Comparison of ENCODE assay signal across 13 cellular contexts in the genomic region with DNA sequence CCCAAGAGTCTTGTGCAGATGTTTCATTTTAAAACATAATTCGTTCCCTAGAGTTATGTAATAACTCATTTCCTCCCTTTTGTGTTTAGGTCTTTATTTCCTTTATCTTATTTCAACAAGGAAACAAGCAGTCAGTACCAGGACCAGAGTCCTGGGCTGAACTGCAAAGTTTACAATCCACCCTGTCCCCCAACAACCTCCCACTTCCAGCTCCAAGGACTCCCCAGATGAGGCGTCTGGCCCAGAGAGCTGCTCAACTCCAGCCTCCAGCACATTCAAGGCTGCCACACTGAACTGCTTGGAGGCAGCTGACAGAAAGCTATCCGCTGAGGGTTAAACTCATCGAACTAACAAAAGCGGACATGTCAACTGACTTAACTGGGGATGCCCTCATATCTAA. TPM values are rescaled to one million over a fixed set of nuclear protein-coding genes. Genes with fewer than 3 reads are reported as not detected.
DNase-seq lines count a peak whose midpoint lies in the region; ATAC-seq and TF ChIP-seq lines count a peak whose summit lies in the region.
"Had no signal": no experiment of that assay in that cellular context is flagged by ENCODE, and none has a peak within 500 bp of the region (broad histone marks: within the 10 kb centered on the region; RNA-seq: fewer than 3 reads in every experiment).

No MANE protein-coding gene starts in this region.

- POLR2A ChIA-PET in CD8-positive, alpha-beta T cell (lab: Charles Lee), result interaction anchor here (1.4 kb wide), 1 partner anchor 39 kb away, joined by 3 read pairs; a partner anchor contains a TSS

- peaks cover 13% of the 10 kb centered on the region for H3K36me3 ChIP-seq in CD8-positive, alpha-beta T cell (ENCODE audit: insufficient read depth, low read length)
- H3K36me3 ChIP-seq in ovary, result no peaks in the 10 kb centered on the region

- DNase-seq in CD8-positive, alpha-beta T cell, result no peak
- DNase-seq in T-helper 17 cell (no peak), epithelial cell of prostate (ENCODE audit: low read depth, low spot score) (no peak), ovary (peak; percentile 56 to 69 (median 61)), activated gamma-delta T cell treated with Interleukin-2 at 50 U/mL for 16 hours (no peak)
- DNase-seq: activated CD4-positive, CD25-positive, alpha-beta regulatory T cell treated with anti-CD3 and anti-CD28 coated beads, Interleukin-2, amount 50 U/mL, for 72 hours; Calu3; NCI-H2227 treated with DMSO at 0.1 percent for 48 hours had no signal

- 3 to 9% (median 7%) methylated on average over 5 of the region's 5 CpGs for WGBS in ovary, 3 donors

- peak overlapping the region; percentile 68 for H3K27ac Mint-ChIP-seq in CD8-positive, alpha-beta T cell
- no peak overlapping the region for H3K27ac Mint-ChIP-seq in T-helper 17 cell

- peaks cover 60% of the 10 kb centered on the region for H3K4me1 ChIP-seq in CD8-positive, alpha-beta T cell (ENCODE audit: insufficient read depth, low read length)
- peaks cover 27% of the 10 kb centered on the region for H3K4me1 ChIP-seq in ovary (ENCODE audit: insufficient read depth)

- no peaks in the 10 kb centered on the region for H3K27me3 Mint-ChIP-seq in CD8-positive, alpha-beta T cell (ENCODE audit: low read depth)
- H3K27me3 Mint-ChIP-seq in T-helper 17 cell, result no peaks in the 10 kb centered on the region

- H3K27me3 ChIP-seq in CD8-positive, alpha-beta T cell (ENCODE audit: insufficient read depth, low read length), result no peaks in the 10 kb centered on the region
- H3K27me3 ChIP-seq in ovary, result no peaks in the 10 kb centered on the region

- ATAC-seq in CD8-positive, alpha-beta T cell, result no peak
- ATAC-seq in T-helper 17 cell, result no peak
- ATAC-seq in HG03039 (IDR thresholded peaks at IDR 0.05; ENCODE audit: unreplicated experiment), result no peak
- no peak for ATAC-seq in GM21786 (IDR thresholded peaks at IDR 0.05; ENCODE audit: unreplicated experiment)
- no peak for ATAC-seq in GM21825 (IDR thresholded peaks at IDR 0.05; ENCODE audit: unreplicated experiment)
- ATAC-seq: left lobe of liver had no signal

- peak overlapping the region; percentile 46 for H3K4me3 Mint-ChIP-seq in CD8-positive, alpha-beta T cell
- H3K4me3 Mint-ChIP-seq in T-helper 17 cell, result peak overlapping the region; percentile 50

- H3K4me1 Mint-ChIP-seq in CD8-positive, alpha-beta T cell (ENCODE audit: low read depth), result peaks cover 67% of the 10 kb centered on the region
- H3K4me1 Mint-ChIP-seq in T-helper 17 cell, result peaks cover 39% of the 10 kb centered on the region

- no peaks in the 10 kb centered on the region for H3K9me3 Mint-ChIP-seq in CD8-positive, alpha-beta T cell

- TF ChIP-seq POLR2A in ovary (IDR thresholded peaks at IDR 0.05), result no peak

- peaks cover 57% of the 10 kb centered on the region for H3K36me3 Mint-ChIP-seq in CD8-positive, alpha-beta T cell
- peaks cover 2% of the 10 kb centered on the region for H3K36me3 Mint-ChIP-seq in T-helper 17 cell (ENCODE audit: low read depth)

- TF ChIP-seq EP300 in ovary (IDR thresholded peaks at IDR 0.05), result no peak

- H3K27ac ChIP-seq in CD8-positive, alpha-beta T cell (ENCODE audit: low read depth, low read length), result no peak overlapping the region
- H3K27ac ChIP-seq in epithelial cell of prostate (peak overlapping the region; percentile 77), ovary (peak overlapping the region in 1 of 2 donors; percentile 70)

- intact Hi-C loops in CD8-positive, alpha-beta T cell (cut with DNase I, micrococcal nuclease), result loop anchor here (5.0 to 10.0 kb wide), 5 partner anchors 78 to 1165 kb away; a partner anchor contains a TSS
- intact Hi-C loops in ovary (cut with DNase I), result loop anchor here in 2 of 4 donors (10.0 kb wide), 2 partner anchors 75 to 95 kb away; a partner anchor contains a TSS

- no peak overlapping the region for H3K4me3 ChIP-seq in CD8-positive, alpha-beta T cell (ENCODE audit: low read depth, low read length)
- H3K4me3 ChIP-seq in ovary, result no peak overlapping the region

- no peak for TF ChIP-seq CTCF in CD8-positive, alpha-beta T cell (IDR thresholded peaks at IDR 0.05)
- no peak for TF ChIP-seq CTCF in ovary (IDR thresholded peaks at IDR 0.05)

- H3K9me3 ChIP-seq in CD8-positive, alpha-beta T cell (ENCODE audit: low read length), result no peaks in the 10 kb centered on the region
- no peaks in the 10 kb centered on the region for H3K9me3 ChIP-seq in T-helper 17 cell (ENCODE audit: control insufficient read depth, low read length, poor library complexity, severe bottlenecking)
- H3K9me3 ChIP-seq in ovary, result no peaks in the 10 kb centered on the region

- CTCF ChIA-PET in CD8-positive, alpha-beta T cell (lab: Charles Lee), result no interaction called here

RNA-seq across cellular contexts. Expression of a gene that starts 4.5 kb away (rescaled TPM):
- 100 to 1,000 TPM in 1 of 2 experiments, 10 to 100 TPM in 1; 96.4 to 103 TPM for total RNA-seq in CD8-positive, alpha-beta T cell
- 10 to 100 TPM; 70.3 to 71.2 TPM for total RNA-seq in T-helper 17 cell
- 100 to 1,000 TPM in 5 of 7 donors, 10 to 100 TPM in 2; 44.0 to 133 (median 103) TPM for total RNA-seq in ovary
- 100 to 1,000 TPM in 1 of 2 donors, 10 to 100 TPM in 1; 69.1 to 125 TPM for polyA plus RNA-seq in ovary

RNA-seq across cellular contexts. Expression of a gene that starts 30.2 kb away (rescaled TPM):
- total RNA-seq in CD8-positive, alpha-beta T cell, result 1 to 10 TPM; 3.4 to 5.0 TPM
- 1 to 10 TPM; 3.9 to 4.5 TPM for total RNA-seq in T-helper 17 cell
- total RNA-seq in ovary, result under 1 TPM in 5 of 7 donors, not detected in 2; 0.30 to 0.91 (median 0.54) TPM
- polyA plus RNA-seq in ovary, result not detected
- total RNA-seq: skeletal muscle tissue had no signal

RNA-seq across cellular contexts. Expression of a gene that starts 39.0 kb away (rescaled TPM):
- total RNA-seq in CD8-positive, alpha-beta T cell, result 10 to 100 TPM; 43.8 to 50.2 TPM
- total RNA-seq in T-helper 17 cell (10 to 100 TPM; 44.8 to 80.7 TPM), ovary (100 to 1,000 TPM in 5 of 7 donors, 10 to 100 TPM in 2; 56.9 to 279 (median 228) TPM)
- polyA plus RNA-seq in ovary, result 100 to 1,000 TPM; 224 to 231 TPM

RNA-seq across cellular contexts. Expression of a gene that starts 56.5 kb away (rescaled TPM):
- under 1 TPM in 1 of 2 experiments, not detected in 1; 0.42 TPM for total RNA-seq in CD8-positive, alpha-beta T cell
- total RNA-seq in T-helper 17 cell (under 1 TPM; 0.34 to 0.40 TPM), ovary (10 to 100 TPM in 6 of 7 donors, 1 to 10 TPM in 1; 8.1 to 27.8 (median 14.9) TPM)
- polyA plus RNA-seq in ovary, result 10 to 100 TPM; 14.3 to 22.5 TPM

Comparison
In these comparisons a context has a peak if more than half of its experiments do, and no peak if none do; other contexts are left out.
1. DNase-seq: peak in ovary (5 of 5); none in CD8-positive, alpha-beta T cell (0 of 7), T-helper 17 cell (0 of 3), epithelial cell of prostate (single experiment) and activated gamma-delta T cell treated with Interleukin-2 at 50 U/mL for 16 hours (single experiment).